9 cellular contexts compared by ENCODE assay signal in genomic region chr1:235954306-235955283, GRCh38.
DNase-seq lines count a peak whose midpoint lies in the region; ATAC-seq lines count a peak whose summit lies in the region.
"Had no signal": no experiment of that assay in that cellular context is flagged by ENCODE, and none has a peak within 500 bp of the region (broad histone marks: within the 10 kb centered on the region; RNA-seq: fewer than 3 reads in every experiment).

No MANE protein-coding gene starts in this region.

- no peak overlapping the region for H3K4me3 ChIP-seq in CD4-positive, CD25-positive, alpha-beta regulatory T cell (ENCODE audit: low read depth, low read length)
- H3K4me3 ChIP-seq: psoas muscle had no signal

- H3K4me3 Mint-ChIP-seq in CD4-positive, CD25-positive, alpha-beta regulatory T cell = peak overlapping the region in 2 of 4 donors; percentile 46 to 64
- H3K4me3 Mint-ChIP-seq in central memory CD8-positive, alpha-beta T cell = peak overlapping the region; percentile 46

- no peaks in the 10 kb centered on the region for H3K9me3 Mint-ChIP-seq in CD4-positive, CD25-positive, alpha-beta regulatory T cell
- H3K9me3 Mint-ChIP-seq in central memory CD8-positive, alpha-beta T cell = no peaks in the 10 kb centered on the region

- no peaks in the 10 kb centered on the region for H3K36me3 Mint-ChIP-seq in CD4-positive, CD25-positive, alpha-beta regulatory T cell
- H3K36me3 Mint-ChIP-seq in central memory CD8-positive, alpha-beta T cell (ENCODE audit: insufficient read depth) = peaks cover 3% of the 10 kb centered on the region

- peak overlapping the region; percentile 26 to 86 (median 31) for H3K27ac Mint-ChIP-seq in CD4-positive, CD25-positive, alpha-beta regulatory T cell
- peak overlapping the region; percentile 88 for H3K27ac Mint-ChIP-seq in central memory CD8-positive, alpha-beta T cell (ENCODE audit: low read depth)

- H3K27ac ChIP-seq in CD4-positive, CD25-positive, alpha-beta regulatory T cell (ENCODE audit: insufficient read depth, low read length, poor library complexity, severe bottlenecking) = no peak overlapping the region
- H3K27ac ChIP-seq: psoas muscle had no signal

- no peaks in the 10 kb centered on the region for H3K36me3 ChIP-seq in CD4-positive, CD25-positive, alpha-beta regulatory T cell (ENCODE audit: control insufficient read depth, insufficient read depth, low read length)

- DNase-seq in CD4-positive, CD25-positive, alpha-beta regulatory T cell = peak in 2 of 3 donors; percentile 17 to 32
- peak; percentile 15 for DNase-seq in T-helper 9 cell
- DNase-seq in central memory CD8-positive, alpha-beta T cell (ENCODE audit: low spot score in 2 of 2) = peak; percentile 24 to 51
- peak; percentile 29 to 36 for DNase-seq in stimulated activated CD4-positive, alpha-beta T cell treated with anti-CD3 and anti-CD28 coated beads, Interleukin-2, amount 100 ng/mL, for 24 hours
- DNase-seq in NCI-H1105 treated with DMSO at 0.1 percent for 48 hours (lab: John Stamatoyannopoulos, UW) = no peak
- no peak for DNase-seq in hepatic stellate cell (ENCODE audit: low spot score)

- no peaks in the 10 kb centered on the region for H3K9me3 ChIP-seq in CD4-positive, CD25-positive, alpha-beta regulatory T cell (ENCODE audit: control insufficient read depth in 2 of 2, low read length in 2 of 2)
- H3K9me3 ChIP-seq: psoas muscle had no signal

- peaks cover 4% of the 10 kb centered on the region for H3K27me3 Mint-ChIP-seq in CD4-positive, CD25-positive, alpha-beta regulatory T cell
- H3K27me3 Mint-ChIP-seq in central memory CD8-positive, alpha-beta T cell = no peaks in the 10 kb centered on the region

- peaks cover 10% of the 10 kb centered on the region for H3K4me1 ChIP-seq in CD4-positive, CD25-positive, alpha-beta regulatory T cell (ENCODE audit: control insufficient read depth, insufficient read depth, low read length, poor library complexity, severe bottlenecking)
- H3K4me1 ChIP-seq: psoas muscle had no signal

- H3K27me3 ChIP-seq in CD4-positive, CD25-positive, alpha-beta regulatory T cell (ENCODE audit: control insufficient read depth, insufficient read depth, low read length) = no peaks in the 10 kb centered on the region

- peaks cover 0 to 30% (median 16%) of the 10 kb centered on the region in 4 donors for H3K4me1 Mint-ChIP-seq in CD4-positive, CD25-positive, alpha-beta regulatory T cell
- H3K4me1 Mint-ChIP-seq in central memory CD8-positive, alpha-beta T cell = peaks cover 35% of the 10 kb centered on the region

- ATAC-seq in CD4-positive, CD25-positive, alpha-beta regulatory T cell (ENCODE audit: low read depth in 2 of 2) = peak; percentile 81 to 86
- peak; percentile 97 for ATAC-seq in GM19351 (IDR thresholded peaks at IDR 0.05; ENCODE audit: unreplicated experiment)
- ATAC-seq in HG03280 (IDR thresholded peaks at IDR 0.05; ENCODE audit: unreplicated experiment) = peak; percentile 90
- peak; percentile 91 for ATAC-seq in central memory CD8-positive, alpha-beta T cell (replicated peaks; ENCODE audit: extremely low read depth, poor library complexity, severe bottlenecking)
- ATAC-seq: psoas muscle had no signal

Comparison
In these comparisons a context has a peak if more than half of its experiments do, and no peak if none do; other contexts are left out.
1. DNase-seq: peak in CD4-positive, CD25-positive, alpha-beta regulatory T cell (2 of 3), T-helper 9 cell (single experiment), central memory CD8-positive, alpha-beta T cell (2 of 2) and stimulated activated CD4-positive, alpha-beta T cell treated with anti-CD3 and anti-CD28 coated beads, Interleukin-2, amount 100 ng/mL, for 24 hours (2 of 2); none in NCI-H1105 treated with DMSO at 0.1 percent for 48 hours (single experiment) and hepatic stellate cell (single experiment).
2. Peak in every context shown above with its lines, with median percentiles within 50 percentile points of each other: ATAC-seq.